8 cellular contexts compared by ENCODE assay signal in the genomic region with DNA sequence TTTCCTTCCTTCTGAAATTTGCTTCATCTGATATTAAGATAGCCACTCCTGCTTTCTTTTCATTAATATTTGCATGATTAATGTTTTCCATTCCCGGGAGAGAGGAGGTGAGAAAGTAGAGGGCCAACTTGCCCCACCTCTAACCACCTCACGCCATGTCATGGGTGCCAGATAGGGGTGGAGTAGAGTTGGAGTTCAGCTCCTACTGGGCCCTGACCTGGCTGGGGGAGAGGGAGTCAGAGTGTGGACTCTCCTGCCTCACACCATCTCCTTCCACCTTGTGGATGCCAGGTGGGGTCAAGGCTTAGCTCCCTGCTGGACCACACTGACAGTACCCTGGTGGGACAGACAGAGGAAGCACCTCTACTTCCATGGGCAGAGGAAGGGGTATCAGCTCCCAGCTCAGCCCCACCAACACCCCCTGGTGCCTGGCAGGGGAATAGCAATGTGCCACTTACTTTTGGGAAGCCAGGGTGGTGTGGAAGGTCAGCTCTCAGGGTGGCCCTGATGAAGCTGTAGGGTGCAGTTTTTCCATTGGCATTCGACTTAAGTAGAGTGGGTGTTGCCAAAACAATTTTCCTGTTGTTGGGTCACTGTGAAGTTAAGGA.
A peak's percentile ranks its signal among the peaks of the same experiment; 100 is the strongest.
DNase-seq lines count a peak whose midpoint lies in the region; ATAC-seq and TF ChIP-seq lines count a peak whose summit lies in the region.

No MANE protein-coding gene starts in this region.

- peak; percentile 77 for ATAC-seq in stimulated activated effector memory CD8-positive, alpha-beta T cell treated with anti-CD3 and anti-CD28 coated beads, Interleukin-12 subunit alpha, Interleukin-12 subunit beta, amount 100 ng/mL, for 72 hours
- no peak for ATAC-seq in HG03342 (IDR thresholded peaks at IDR 0.05; ENCODE audit: unreplicated experiment)

- H3K4me3 Mint-ChIP-seq in stimulated activated effector memory CD8-positive, alpha-beta T cell treated with anti-CD3 and anti-CD28 coated beads, Interleukin-12 subunit alpha, Interleukin-12 subunit beta, amount 100 ng/mL, for 72 hours: no peak overlapping the region

- peak; percentile 56 for TF ChIP-seq CTCF in VCaP (conservative IDR thresholded peaks at IDR 0.05)

- peak; percentile 39 for DNase-seq in activated gamma-delta T cell treated with Interleukin-2 at 50 U/mL for 16 hours
- no peak for DNase-seq in activated gamma-delta T cell (lab: John Stamatoyannopoulos, UW)
- DNase-seq in erythroblast (lab: John Stamatoyannopoulos, UW): peak; percentile 51 to 58
- DNase-seq in stimulated activated effector memory CD8-positive, alpha-beta T cell treated with anti-CD3 and anti-CD28 coated beads, Interleukin-12 subunit alpha, Interleukin-12 subunit beta, amount 100 ng/mL, for 72 hours (ENCODE audit: low spot score in 2 of 2): peak; percentile 49 to 71
- no peak for DNase-seq in NCI-H2107 (lab: John Stamatoyannopoulos, UW)
- DNase-seq in NCI-H2196 (lab: John Stamatoyannopoulos, UW; ENCODE audit: unreplicated experiment): no peak

- H3K27ac ChIP-seq in VCaP: no peak overlapping the region

- H3K36me3 Mint-ChIP-seq in stimulated activated effector memory CD8-positive, alpha-beta T cell treated with anti-CD3 and anti-CD28 coated beads, Interleukin-12 subunit alpha, Interleukin-12 subunit beta, amount 100 ng/mL, for 72 hours: peaks cover 37% of the 10 kb centered on the region

- TF ChIP-seq POLR2A in erythroblast (IDR thresholded peaks at IDR 0.05; ENCODE audit: low read length): no peak

- H3K9me3 Mint-ChIP-seq in stimulated activated effector memory CD8-positive, alpha-beta T cell treated with anti-CD3 and anti-CD28 coated beads, Interleukin-12 subunit alpha, Interleukin-12 subunit beta, amount 100 ng/mL, for 72 hours: peaks cover 4% of the 10 kb centered on the region

- H3K27ac Mint-ChIP-seq in stimulated activated effector memory CD8-positive, alpha-beta T cell treated with anti-CD3 and anti-CD28 coated beads, Interleukin-12 subunit alpha, Interleukin-12 subunit beta, amount 100 ng/mL, for 72 hours: peak overlapping the region; percentile 41

- H3K4me1 Mint-ChIP-seq in stimulated activated effector memory CD8-positive, alpha-beta T cell treated with anti-CD3 and anti-CD28 coated beads, Interleukin-12 subunit alpha, Interleukin-12 subunit beta, amount 100 ng/mL, for 72 hours: peaks cover 31% of the 10 kb centered on the region

Comparison
In these comparisons a context has a peak if more than half of its experiments do, and no peak if none do; other contexts are left out.
1. DNase-seq: peak in activated gamma-delta T cell treated with Interleukin-2 at 50 U/mL for 16 hours (single experiment), erythroblast (2 of 2) and stimulated activated effector memory CD8-positive, alpha-beta T cell treated with anti-CD3 and anti-CD28 coated beads, Interleukin-12 subunit alpha, Interleukin-12 subunit beta, amount 100 ng/mL, for 72 hours (2 of 2); none in activated gamma-delta T cell (single experiment), NCI-H2107 (single experiment) and NCI-H2196 (single experiment).